14 cellular contexts compared by ENCODE assay signal in the genomic region with DNA sequence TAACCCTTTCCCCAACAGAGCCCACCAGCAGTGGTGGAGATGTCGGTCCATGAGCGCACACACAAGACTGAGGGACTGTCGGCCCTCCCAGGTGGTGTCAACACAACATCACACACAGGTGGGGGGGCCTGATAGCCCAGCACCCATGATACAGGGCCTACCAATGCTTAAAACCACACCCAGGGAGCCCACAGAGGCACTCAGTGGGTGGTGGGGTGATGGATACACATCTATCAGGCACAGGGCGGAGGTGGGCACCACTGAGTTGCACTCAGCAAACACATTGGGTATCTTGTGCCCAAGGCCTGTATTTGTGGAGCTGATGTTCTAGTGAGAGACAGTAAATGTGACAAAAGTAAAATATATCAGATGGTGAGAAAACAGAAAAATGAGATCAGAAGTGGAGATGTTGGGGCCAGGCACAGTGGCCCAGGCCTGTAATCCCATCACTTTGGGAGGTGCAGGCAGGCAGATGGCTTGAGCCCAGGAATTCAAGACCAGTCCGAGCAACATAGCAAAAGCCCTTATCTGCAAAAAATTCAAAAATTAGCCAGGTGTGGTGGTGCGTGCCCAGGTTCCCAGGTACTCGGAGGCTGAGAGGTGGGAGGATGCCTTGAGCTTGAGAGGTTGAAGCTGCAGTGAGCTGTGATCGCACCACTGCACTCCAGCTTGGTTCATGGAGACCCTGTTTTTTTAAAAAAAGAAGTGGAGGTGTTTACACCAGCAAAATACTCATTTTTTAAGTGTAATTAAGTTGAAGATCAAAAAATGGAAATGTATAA. TPM values are rescaled to one million over a fixed set of nuclear protein-coding genes. Genes with fewer than 3 reads are reported as not detected.
DNase-seq lines count a peak whose midpoint lies in the region; ATAC-seq and TF ChIP-seq lines count a peak whose summit lies in the region.
"Had no signal": no experiment of that assay in that cellular context is flagged by ENCODE, and none has a peak within 500 bp of the region (broad histone marks: within the 10 kb centered on the region; RNA-seq: fewer than 3 reads in every experiment).

No MANE protein-coding gene starts in this region.

- H3K4me3 ChIP-seq in A673 (ENCODE audit: low read depth, low read length, poor library complexity, severe bottlenecking) (no peak overlapping the region), HCT116 (replicated peaks in 1 of 2; ENCODE audit: low read depth in 1 of 2, low read length in 2 of 2) (no peak overlapping the region), breast epithelium (no peak overlapping the region)

- H3K9me3 Mint-ChIP-seq in natural killer cell treated with Interleukin-12 subunit alpha and Interleukin-12 subunit beta and Interleukin-15 and Interleukin-18, amount 100 ng/mL, for 72 hours: no peaks in the 10 kb centered on the region
- H3K9me3 Mint-ChIP-seq: H9 had no signal

- TF ChIP-seq CTCF in A673 (conservative IDR thresholded peaks at IDR 0.05; ENCODE audit: low read depth, low read length) (no peak), HCT116 (IDR thresholded peaks at IDR 0.05 in 2 of 3, conservative IDR thresholded peaks at IDR 0.05 in 1 of 3; ENCODE audit: borderline replicate concordance in 1 of 3, insufficient read depth in 1 of 3, low read depth in 2 of 3, low read length in 2 of 3) (no peak), breast epithelium (IDR thresholded peaks at IDR 0.05) (no peak)

- no peaks in the 10 kb centered on the region for H3K27me3 ChIP-seq in A673 (replicated peaks; ENCODE audit: insufficient read depth, low read depth, low read length, poor library complexity)
- H3K27me3 ChIP-seq in HCT116 (ENCODE audit: insufficient read depth, low read length): no peaks in the 10 kb centered on the region
- no peaks in the 10 kb centered on the region for H3K27me3 ChIP-seq in breast epithelium

- peak overlapping the region; percentile 54 to 90 for H3K27ac Mint-ChIP-seq in natural killer cell treated with Interleukin-12 subunit alpha and Interleukin-12 subunit beta and Interleukin-15 and Interleukin-18, amount 100 ng/mL, for 72 hours

- intact Hi-C loops in A673 (cut with micrococcal nuclease; ENCODE audit: unreplicated experiment) (no loop called here), HCT116 (cut with micrococcal nuclease) (no loop called here), breast epithelium (cut with DNase I; ENCODE audit: low total_unique reads) (no loop called here)

- peaks cover 5% of the 10 kb centered on the region for H3K36me3 Mint-ChIP-seq in natural killer cell treated with Interleukin-12 subunit alpha and Interleukin-12 subunit beta and Interleukin-15 and Interleukin-18, amount 100 ng/mL, for 72 hours

- H3K4me1 ChIP-seq in A673 (ENCODE audit: insufficient read depth, low read length, poor library complexity, severe bottlenecking) (peaks cover 27% of the 10 kb centered on the region), HCT116 (ENCODE audit: control insufficient read depth in 1 of 2, insufficient read depth in 2 of 2, low read length in 2 of 2) (peaks cover 43 to 80% of the 10 kb centered on the region in 2 experiments), breast epithelium (peaks cover 0 to 8% of the 10 kb centered on the region in 2 donors)

- H3K4me1 Mint-ChIP-seq in natural killer cell treated with Interleukin-12 subunit alpha and Interleukin-12 subunit beta and Interleukin-15 and Interleukin-18, amount 100 ng/mL, for 72 hours (ENCODE audit: low read depth in 2 of 2): peaks cover 48 to 49% of the 10 kb centered on the region in 2 donors

- no peaks in the 10 kb centered on the region; the same call in 1 of the 2 replicates for H3K79me2 ChIP-seq in HCT116 (ENCODE audit: insufficient read depth, low read length)

- TF ChIP-seq POLR2A in HCT116 (IDR thresholded peaks at IDR 0.05; ENCODE audit: borderline replicate concordance, extremely low read depth, insufficient read depth, insufficient read length): no peak
- TF ChIP-seq POLR2A in breast epithelium (IDR thresholded peaks at IDR 0.05): no peak

- CTCF ChIA-PET in A673 (lab: Charles Lee) (no interaction called here), HCT116 (lab: Charles Lee) (no interaction called here)

- BruUV-seq in A673 (replicated peaks; lab: Mats Ljungman, UMichigan): TSS peak; percentile 15
- BruUV-seq in HCT116 (replicated peaks; lab: Mats Ljungman, UMichigan): no TSS peak

- TF ChIP-seq RAD21 in HCT116 (IDR thresholded peaks at IDR 0.05; ENCODE audit: low read depth): no peak

- H3K27me3 Mint-ChIP-seq in natural killer cell treated with Interleukin-12 subunit alpha and Interleukin-12 subunit beta and Interleukin-15 and Interleukin-18, amount 100 ng/mL, for 72 hours: no peaks in the 10 kb centered on the region

- H3K9me2 ChIP-seq in HCT116 (ENCODE audit: insufficient read depth): no peaks in the 10 kb centered on the region

- no peaks in the 10 kb centered on the region for H4K20me1 ChIP-seq in HCT116 (ENCODE audit: insufficient read depth)

- peak overlapping the region; percentile 77 for H3K4me2 ChIP-seq in HCT116 (ENCODE audit: low read length)

- RAD21 ChIA-PET in HCT116 (lab: Charles Lee; ENCODE audit: low non-redundant PET in 1 of 2, low total read pairs in 2 of 2, uncharacterized antibody in 2 of 2, unreplicated experiment in 2 of 2): no interaction called here

- POLR2A ChIA-PET in A673 (lab: Charles Lee; ENCODE audit: low non-redundant PET) (no interaction called here), HCT116 (lab: Charles Lee) (interaction anchor here (1.9 to 3.8 kb wide), 4 partner anchors 8 to 36 kb away, joined by 4 to 35 read pairs (median 30); a partner anchor contains a TSS)

- DNase-seq in A673 (ENCODE audit: low spot score): no peak
- DNase-seq in HCT116 (ENCODE audit: low read depth, low spot score): no peak
- DNase-seq in breast epithelium (ENCODE audit: low spot score in 2 of 2): no peak
- DNase-seq in natural killer cell treated with Interleukin-12 subunit alpha and Interleukin-12 subunit beta and Interleukin-15 and Interleukin-18, amount 100 ng/mL, for 72 hours (ENCODE audit: low spot score): no peak
- DNase-seq in GM19238 (ENCODE audit: insufficient read length, low spot score): no peak
- no peak for DNase-seq in Kasumi-1 (lab: John Stamatoyannopoulos, UW)
- DNase-seq: activated CD8-positive, alpha-beta memory T cell treated with anti-CD3 and anti-CD28 coated beads, Interleukin-2, amount 50 U/mL, for 4 hours; DMS 273 treated with DMSO at 0.1 percent for 48 hours; effector CD8-positive, alpha-beta T cell; H9; NCI-H187; RPMI8226 had no signal

- no peaks in the 10 kb centered on the region for H3K9me3 ChIP-seq in A673 (ENCODE audit: low read depth, low read length, poor library complexity, severe bottlenecking)
- no peaks in the 10 kb centered on the region for H3K9me3 ChIP-seq in HCT116 (ENCODE audit: control insufficient read depth in 1 of 2, insufficient read depth in 1 of 2, low read depth in 1 of 2, low read length in 2 of 2)
- no peaks in the 10 kb centered on the region for H3K9me3 ChIP-seq in breast epithelium

- H3K36me3 ChIP-seq in A673 (ENCODE audit: insufficient read depth, low read length, poor library complexity, severe bottlenecking): no peaks in the 10 kb centered on the region
- H3K36me3 ChIP-seq in HCT116 (ENCODE audit: control insufficient read depth in 1 of 2, insufficient read depth in 2 of 2, low read length in 2 of 2): no peaks in the 10 kb centered on the region
- H3K36me3 ChIP-seq in breast epithelium: no peaks in the 10 kb centered on the region

- ATAC-seq in HCT116: no peak
- no peak for ATAC-seq in natural killer cell treated with Interleukin-12 subunit alpha and Interleukin-12 subunit beta and Interleukin-15 and Interleukin-18, amount 100 ng/mL, for 72 hours
- ATAC-seq in HG02938 (IDR thresholded peaks at IDR 0.05; ENCODE audit: unreplicated experiment): no peak
- no peak for ATAC-seq in HG03520 (IDR thresholded peaks at IDR 0.05; ENCODE audit: unreplicated experiment)

- H3K27ac ChIP-seq in A673 (ENCODE audit: low read depth, low read length, poor library complexity, severe bottlenecking) (no peak overlapping the region), HCT116 (ENCODE audit: low read depth, low read length) (no peak overlapping the region), breast epithelium (peak overlapping the region; percentile 77 to 85)

- no peak overlapping the region for H2AFZ ChIP-seq in HCT116 (ENCODE audit: low read depth, low read length, poor library complexity, severe bottlenecking)

- no peak overlapping the region for H3K9ac ChIP-seq in HCT116 (ENCODE audit: low read length)

- peak overlapping the region; percentile 46 for H3K4me3 Mint-ChIP-seq in natural killer cell treated with Interleukin-12 subunit alpha and Interleukin-12 subunit beta and Interleukin-15 and Interleukin-18, amount 100 ng/mL, for 72 hours
- H3K4me3 Mint-ChIP-seq: H9 had no signal

TF ChIP-seq in HCT116, 20 proteins besides CTCF, POLR2A, EP300 and RAD21 (continues in another document):
- TF ChIP-seq ZNF274 (IDR thresholded peaks at IDR 0.05; ENCODE audit: low read depth, low read length): no peak

RNA-seq across cellular contexts. Expression of a gene that starts 6.8 kb away (rescaled TPM):
- total RNA-seq in A673 (2021): 7.1 and 8.1 TPM in 2 replicates
- total RNA-seq in HCT116 (2021; ENCODE audit: unreplicated experiment): 131 TPM
- polyA plus RNA-seq in HCT116 (2012): 236 and 274 TPM in 2 replicates
- 100 to 1,000 TPM in 2 of 3 donors, 10 to 100 TPM in 1; 91.7 to 299 (median 143) TPM for total RNA-seq in breast epithelium
- total RNA-seq in natural killer cell treated with Interleukin-12 subunit alpha and Interleukin-12 subunit beta and Interleukin-15 and Interleukin-18, amount 100 ng/mL, for 72 hours: 10 to 100 TPM; 11.2 to 27.8 TPM

RNA-seq across cellular contexts. Expression of a gene that starts 8.7 kb away (rescaled TPM):
- total RNA-seq in A673 (2021) (37.1 and 41.9 TPM in 2 replicates), HCT116 (2021; ENCODE audit: unreplicated experiment) (32.0 TPM), breast epithelium (10 to 100 TPM; 36.6 to 49.5 (median 47.3) TPM)
- 21.9 and 22.6 TPM in 2 replicates for polyA plus RNA-seq in HCT116 (2012)
- 10 to 100 TPM; 22.2 to 35.2 TPM for total RNA-seq in natural killer cell treated with Interleukin-12 subunit alpha and Interleukin-12 subunit beta and Interleukin-15 and Interleukin-18, amount 100 ng/mL, for 72 hours

RNA-seq across cellular contexts. Expression of a gene that starts 9.0 kb away (rescaled TPM):
- total RNA-seq in A673 (2021): 70.2 and 73.3 TPM in 2 replicates
- 53.5 TPM for total RNA-seq in HCT116 (2021; ENCODE audit: unreplicated experiment)
- 77.0 and 91.6 TPM in 2 replicates for polyA plus RNA-seq in HCT116 (2012)
- 10 to 100 TPM; 41.3 to 49.5 (median 45.2) TPM for total RNA-seq in breast epithelium
- total RNA-seq in natural killer cell treated with Interleukin-12 subunit alpha and Interleukin-12 subunit beta and Interleukin-15 and Interleukin-18, amount 100 ng/mL, for 72 hours: 10 to 100 TPM; 38.1 to 39.2 TPM

RNA-seq across cellular contexts. Expression of a gene that starts 12.6 kb away (rescaled TPM):
- total RNA-seq in A673 (2021): 99.1 and 99.4 TPM in 2 replicates
- 29.0 TPM for total RNA-seq in HCT116 (2021; ENCODE audit: unreplicated experiment)
- 10.6 and 14.6 TPM in 2 replicates for polyA plus RNA-seq in HCT116 (2012)
- 10 to 100 TPM in 2 of 3 donors, 1 to 10 TPM in 1; 8.0 to 11.8 (median 10.2) TPM for total RNA-seq in breast epithelium
- 10 to 100 TPM; 30.8 to 68.1 TPM for total RNA-seq in natural killer cell treated with Interleukin-12 subunit alpha and Interleukin-12 subunit beta and Interleukin-15 and Interleukin-18, amount 100 ng/mL, for 72 hours

RNA-seq across cellular contexts. Expression of a gene that starts 35.9 kb away (rescaled TPM):
- 1,898 and 1,963 TPM in 2 replicates for total RNA-seq in A673 (2021)
- 3,365 TPM for total RNA-seq in HCT116 (2021; ENCODE audit: unreplicated experiment)
- polyA plus RNA-seq in HCT116 (2012): 6,021 and 7,325 TPM in 2 replicates
- 1,000 to 10,000 TPM; 1,681 to 3,245 (median 1,756) TPM for total RNA-seq in breast epithelium
- total RNA-seq in natural killer cell treated with Interleukin-12 subunit alpha and Interleukin-12 subunit beta and Interleukin-15 and Interleukin-18, amount 100 ng/mL, for 72 hours: 1,000 to 10,000 TPM; 1,544 to 1,854 TPM

Comparison
In these comparisons a context has a peak if more than half of its experiments do, and no peak if none do; other contexts are left out.
1. H3K27ac ChIP-seq: peak in breast epithelium (2 of 2); none in A673 (single experiment) and HCT116 (single experiment).